In genomic region chr7:100694196-100694745, GRCh38 we compare ENCODE assay signal across 8 cellular contexts. TPM values are rescaled to one million over a fixed set of nuclear protein-coding genes. Genes with fewer than 3 reads are reported as not detected.
DNase-seq lines count a peak whose midpoint lies in the region; ATAC-seq and TF ChIP-seq lines count a peak whose summit lies in the region.

TSS of gene GIGYF1 (minus strand) at chr7:100694250. CDS start at chr7:100688238, 6,012 bp downstream.

- H3K27me3 ChIP-seq in BE2C, result peaks cover 16% of the 10 kb centered on the region
- H3K27me3 ChIP-seq in ovary, result no peaks in the 10 kb centered on the region

- TF ChIP-seq POLR2A in ovary (IDR thresholded peaks at IDR 0.05), result no peak

- H3K36me3 ChIP-seq in BE2C, result peaks cover 13% of the 10 kb centered on the region
- H3K36me3 ChIP-seq in ovary, result no peaks in the 10 kb centered on the region
- H3K36me3 ChIP-seq in urinary bladder (ENCODE audit: insufficient read depth), result no peaks in the 10 kb centered on the region

- H3K36me3 Mint-ChIP-seq in activated naive CD8-positive, alpha-beta T cell treated with anti-CD3 and anti-CD28 coated beads, Interleukin-2, amount 50 U/mL, for 24 hours (ENCODE audit: low read depth), result peaks cover 5% of the 10 kb centered on the region

- TF ChIP-seq EP300 in ovary (IDR thresholded peaks at IDR 0.05), result no peak

- DNase-seq in BE2C, result peak; percentile 84
- DNase-seq in Jurkat, Clone E6-1 (ENCODE audit: low read depth, low spot score), result no peak
- peak; percentile 31 for DNase-seq in SKM-1 (lab: John Stamatoyannopoulos, UW; ENCODE audit: unreplicated experiment)
- DNase-seq in activated naive CD8-positive, alpha-beta T cell treated with anti-CD3 and anti-CD28 coated beads, Interleukin-2, amount 50 U/mL, for 24 hours, result peak; percentile 74
- DNase-seq in Right ventricle myocardium superior, result peak; percentile 89
- peak; percentile 73 to 86 (median 81) for DNase-seq in ovary

- H3K9me3 Mint-ChIP-seq in activated naive CD8-positive, alpha-beta T cell treated with anti-CD3 and anti-CD28 coated beads, Interleukin-2, amount 50 U/mL, for 24 hours, result no peaks in the 10 kb centered on the region

- TF ChIP-seq CTCF in BE2C (IDR thresholded peaks at IDR 0.05; ENCODE audit: low read depth, low read length) (no peak), ovary (IDR thresholded peaks at IDR 0.05) (no peak)

- H3K27ac ChIP-seq in ovary (peak within 1 kb of the TSS; percentile 69 to 93), urinary bladder (ENCODE audit: low read depth) (peak within 1 kb of the TSS; percentile 41)

- peak within 1 kb of the TSS; percentile 98 for H3K4me3 Mint-ChIP-seq in activated naive CD8-positive, alpha-beta T cell treated with anti-CD3 and anti-CD28 coated beads, Interleukin-2, amount 50 U/mL, for 24 hours

- H3K27ac Mint-ChIP-seq in activated naive CD8-positive, alpha-beta T cell treated with anti-CD3 and anti-CD28 coated beads, Interleukin-2, amount 50 U/mL, for 24 hours, result peak within 1 kb of the TSS; percentile 91

- H3K4me1 ChIP-seq in BE2C (peaks cover 13% of the 10 kb centered on the region; the same call in 1 of the 2 replicates), ovary (ENCODE audit: insufficient read depth) (peaks cover 15% of the 10 kb centered on the region), urinary bladder (ENCODE audit: insufficient read depth) (peaks cover 3% of the 10 kb centered on the region)

- peaks cover 43% of the 10 kb centered on the region for H3K4me1 Mint-ChIP-seq in activated naive CD8-positive, alpha-beta T cell treated with anti-CD3 and anti-CD28 coated beads, Interleukin-2, amount 50 U/mL, for 24 hours

- peaks cover 6% of the 10 kb centered on the region; the same call in 1 of the 2 replicates for H3K9me3 ChIP-seq in BE2C
- H3K9me3 ChIP-seq in ovary, result no peaks in the 10 kb centered on the region

- peaks cover 9% of the 10 kb centered on the region for H3K27me3 Mint-ChIP-seq in activated naive CD8-positive, alpha-beta T cell treated with anti-CD3 and anti-CD28 coated beads, Interleukin-2, amount 50 U/mL, for 24 hours

- ATAC-seq in GM19372 (IDR thresholded peaks at IDR 0.05; ENCODE audit: low read depth, unreplicated experiment) (peak; percentile 48), Right ventricle myocardium superior (ENCODE audit: poor library complexity) (peak; percentile 51)
- peak; percentile 21 for ATAC-seq in activated naive CD8-positive, alpha-beta T cell treated with anti-CD3 and anti-CD28 coated beads, Interleukin-2, amount 50 U/mL, for 24 hours

- H3K4me3 ChIP-seq in BE2C (ENCODE audit: low read depth, low read length) (peak within 1 kb of the TSS; percentile 93), ovary (peak within 1 kb of the TSS; percentile 59), urinary bladder (ENCODE audit: low read depth, low read length) (peak within 1 kb of the TSS; percentile 100)
- peak within 1 kb of the TSS; percentile 91 for H3K4me3 ChIP-seq in Jurkat, Clone E6-1 (ENCODE audit: low read length)

- WGBS in ovary, 3 donors, result 0 to 2% (median 1%) methylated on average over 8 to 47 of the region's 81 CpGs
- under 1% methylated on average over 51 of the region's 81 CpGs for WGBS in urinary bladder

- intact Hi-C loops in Right ventricle myocardium superior (cut with DNase I), result loop anchor here (5.0 to 10.0 kb wide), 3 partner anchors 92 to 229 kb away; partner anchors contain the start of genes PCOLCE and SPACDR
- intact Hi-C loops in ovary (cut with DNase I), result loop anchor here (5.0 to 10.0 kb wide), 6 partner anchors 132 to 1103 kb away; partner anchors contain the start of genes LAMTOR4 (in 1 of the 4) and SPACDR (in 1 of the 4)

RNA-seq across cellular contexts. Expression of gene GIGYF1, which starts in this region (rescaled TPM):
- polyA plus RNA-seq in BE2C (2012; ENCODE audit: insufficient read depth, insufficient read length, low read depth), result 42.9 TPM
- 26.6 TPM for polyA plus RNA-seq in Jurkat, Clone E6-1 (2012; ENCODE audit: insufficient read depth, insufficient read length)
- 23.5 TPM for total RNA-seq in Right ventricle myocardium superior
- total RNA-seq in ovary, result 10 to 100 TPM; 23.1 to 93.0 (median 63.2) TPM
- polyA plus RNA-seq in ovary, result 10 to 100 TPM in 1 of 2 donors, 1 to 10 TPM in 1; 7.0 to 45.1 TPM
- 17.1 TPM for total RNA-seq in urinary bladder
- polyA plus RNA-seq in urinary bladder, result 27.2 TPM
